Comparison of ENCODE assay signal across 1 cellular context in genomic region chr5:134905246-134905996, GRCh38.
TF ChIP-seq lines count a peak whose summit lies in the region.

No MANE protein-coding gene starts in this region.

TF ChIP-seq in K562, 482 proteins besides CTCF, POLR2A, EP300 and RAD21 (continued from another document and continues in another):
- TF ChIP-seq, protein P1, sequence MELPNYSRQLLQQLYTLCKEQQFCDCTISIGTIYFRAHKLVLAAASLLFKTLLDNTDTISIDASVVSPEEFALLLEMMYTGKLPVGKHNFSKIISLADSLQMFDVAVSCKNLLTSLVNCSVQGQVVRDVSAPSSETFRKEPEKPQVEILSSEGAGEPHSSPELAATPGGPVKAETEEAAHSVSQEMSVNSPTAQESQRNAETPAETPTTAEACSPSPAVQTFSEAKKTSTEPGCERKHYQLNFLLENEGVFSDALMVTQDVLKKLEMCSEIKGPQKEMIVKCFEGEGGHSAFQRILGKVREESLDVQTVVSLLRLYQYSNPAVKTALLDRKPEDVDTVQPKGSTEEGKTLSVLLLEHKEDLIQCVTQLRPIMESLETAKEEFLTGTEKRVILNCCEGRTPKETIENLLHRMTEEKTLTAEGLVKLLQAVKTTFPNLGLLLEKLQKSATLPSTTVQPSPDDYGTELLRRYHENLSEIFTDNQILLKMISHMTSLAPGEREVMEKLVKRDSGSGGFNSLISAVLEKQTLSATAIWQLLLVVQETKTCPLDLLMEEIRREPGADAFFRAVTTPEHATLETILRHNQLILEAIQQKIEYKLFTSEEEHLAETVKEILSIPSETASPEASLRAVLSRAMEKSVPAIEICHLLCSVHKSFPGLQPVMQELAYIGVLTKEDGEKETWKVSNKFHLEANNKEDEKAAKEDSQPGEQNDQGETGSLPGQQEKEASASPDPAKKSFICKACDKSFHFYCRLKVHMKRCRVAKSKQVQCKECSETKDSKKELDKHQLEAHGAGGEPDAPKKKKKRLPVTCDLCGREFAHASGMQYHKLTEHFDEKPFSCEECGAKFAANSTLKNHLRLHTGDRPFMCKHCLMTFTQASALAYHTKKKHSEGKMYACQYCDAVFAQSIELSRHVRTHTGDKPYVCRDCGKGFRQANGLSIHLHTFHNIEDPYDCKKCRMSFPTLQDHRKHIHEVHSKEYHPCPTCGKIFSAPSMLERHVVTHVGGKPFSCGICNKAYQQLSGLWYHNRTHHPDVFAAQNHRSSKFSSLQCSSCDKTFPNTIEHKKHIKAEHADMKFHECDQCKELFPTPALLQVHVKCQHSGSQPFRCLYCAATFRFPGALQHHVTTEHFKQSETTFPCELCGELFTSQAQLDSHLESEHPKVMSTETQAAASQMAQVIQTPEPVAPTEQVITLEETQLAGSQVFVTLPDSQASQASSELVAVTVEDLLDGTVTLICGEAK (IDR thresholded peaks at IDR 0.05) = peak; percentile 69
- TF ChIP-seq, protein P1 (CRISPR knock-in tag; IDR thresholded peaks at IDR 0.05) = no peak
- TF ChIP-seq DPF2 (IDR thresholded peaks at IDR 0.05) (peak; percentile 26; the same call in 1 of the 2 replicates), XRCC3 (IDR thresholded peaks at IDR 0.05) (no peak), NFRKB (IDR thresholded peaks at IDR 0.05; ENCODE audit: low read depth) (peak; percentile 81), PML (IDR thresholded peaks at IDR 0.05; ENCODE audit: low read length) (peak; percentile 44; the same call in 1 of the 2 replicates), BRD9 (IDR thresholded peaks at IDR 0.05; ENCODE audit: low read depth, partially characterized antibody) (peak; percentile 96), BRD4 (IDR thresholded peaks at IDR 0.05) (peak; percentile 87), KDM1A (IDR thresholded peaks at IDR 0.05) (no peak), SMARCA4 (IDR thresholded peaks at IDR 0.05) (peak; percentile 71; the same call in 1 of the 2 replicates), NKRF (IDR thresholded peaks at IDR 0.05; ENCODE audit: borderline replicate concordance) (peak; percentile 61; the same call in 1 of the 2 replicates), POLR2H (tag; IDR thresholded peaks at IDR 0.05; ENCODE audit: low read depth) (peak; percentile 77), HDAC2 (IDR thresholded peaks at IDR 0.05) (0 out of 2 replicates have a peak, but pooled peaks have one; percentile 76), PRPF4 (IDR thresholded peaks at IDR 0.05; ENCODE audit: insufficient read depth, low read depth, low read length, poor library complexity, severe bottlenecking) (peak; percentile 48), SMARCB1 (IDR thresholded peaks at IDR 0.05; ENCODE audit: insufficient read length, low read depth) (no peak), LCOR (CRISPR knock-in tag; IDR thresholded peaks at IDR 0.05) (peak; percentile 87; the same call in 1 of the 2 replicates), RB1 (IDR thresholded peaks at IDR 0.05; ENCODE audit: low read depth) (0 out of 2 replicates have a peak, but pooled peaks have one; percentile 54), TGIF2 (CRISPR knock-in tag; IDR thresholded peaks at IDR 0.05) (peak; percentile 74; the same call in 1 of the 2 replicates), E2F1 (CRISPR knock-in tag; IDR thresholded peaks at IDR 0.05) (0 out of 2 replicates have a peak, but pooled peaks have one; percentile 11), THAP12 (CRISPR knock-in tag; IDR thresholded peaks at IDR 0.05) (peak; percentile 18; the same call in 1 of the 2 replicates), NBN (IDR thresholded peaks at IDR 0.05; ENCODE audit: low read depth) (peak; percentile 76), MTA3 (IDR thresholded peaks at IDR 0.05; ENCODE audit: borderline replicate concordance) (0 out of 2 replicates have a peak, but pooled peaks have one; percentile 15), ARID4B (CRISPR knock-in tag; IDR thresholded peaks at IDR 0.05) (peak; percentile 4; the same call in 1 of the 2 replicates), DACH1 (IDR thresholded peaks at IDR 0.05; ENCODE audit: partially characterized antibody) (peak; percentile 20), EP400 (IDR thresholded peaks at IDR 0.05) (peak; percentile 84), ZNF354B (CRISPR knock-in tag; IDR thresholded peaks at IDR 0.05) (no peak), ZFX (CRISPR knock-in tag; IDR thresholded peaks at IDR 0.05) (peak; percentile 38; the same call in 1 of the 2 replicates)
- TF ChIP-seq, protein P2, sequence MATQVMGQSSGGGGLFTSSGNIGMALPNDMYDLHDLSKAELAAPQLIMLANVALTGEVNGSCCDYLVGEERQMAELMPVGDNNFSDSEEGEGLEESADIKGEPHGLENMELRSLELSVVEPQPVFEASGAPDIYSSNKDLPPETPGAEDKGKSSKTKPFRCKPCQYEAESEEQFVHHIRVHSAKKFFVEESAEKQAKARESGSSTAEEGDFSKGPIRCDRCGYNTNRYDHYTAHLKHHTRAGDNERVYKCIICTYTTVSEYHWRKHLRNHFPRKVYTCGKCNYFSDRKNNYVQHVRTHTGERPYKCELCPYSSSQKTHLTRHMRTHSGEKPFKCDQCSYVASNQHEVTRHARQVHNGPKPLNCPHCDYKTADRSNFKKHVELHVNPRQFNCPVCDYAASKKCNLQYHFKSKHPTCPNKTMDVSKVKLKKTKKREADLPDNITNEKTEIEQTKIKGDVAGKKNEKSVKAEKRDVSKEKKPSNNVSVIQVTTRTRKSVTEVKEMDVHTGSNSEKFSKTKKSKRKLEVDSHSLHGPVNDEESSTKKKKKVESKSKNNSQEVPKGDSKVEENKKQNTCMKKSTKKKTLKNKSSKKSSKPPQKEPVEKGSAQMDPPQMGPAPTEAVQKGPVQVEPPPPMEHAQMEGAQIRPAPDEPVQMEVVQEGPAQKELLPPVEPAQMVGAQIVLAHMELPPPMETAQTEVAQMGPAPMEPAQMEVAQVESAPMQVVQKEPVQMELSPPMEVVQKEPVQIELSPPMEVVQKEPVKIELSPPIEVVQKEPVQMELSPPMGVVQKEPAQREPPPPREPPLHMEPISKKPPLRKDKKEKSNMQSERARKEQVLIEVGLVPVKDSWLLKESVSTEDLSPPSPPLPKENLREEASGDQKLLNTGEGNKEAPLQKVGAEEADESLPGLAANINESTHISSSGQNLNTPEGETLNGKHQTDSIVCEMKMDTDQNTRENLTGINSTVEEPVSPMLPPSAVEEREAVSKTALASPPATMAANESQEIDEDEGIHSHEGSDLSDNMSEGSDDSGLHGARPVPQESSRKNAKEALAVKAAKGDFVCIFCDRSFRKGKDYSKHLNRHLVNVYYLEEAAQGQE (CRISPR knock-in tag; IDR thresholded peaks at IDR 0.05; ENCODE audit: low read depth) = no peak
- TF ChIP-seq, protein P3, sequence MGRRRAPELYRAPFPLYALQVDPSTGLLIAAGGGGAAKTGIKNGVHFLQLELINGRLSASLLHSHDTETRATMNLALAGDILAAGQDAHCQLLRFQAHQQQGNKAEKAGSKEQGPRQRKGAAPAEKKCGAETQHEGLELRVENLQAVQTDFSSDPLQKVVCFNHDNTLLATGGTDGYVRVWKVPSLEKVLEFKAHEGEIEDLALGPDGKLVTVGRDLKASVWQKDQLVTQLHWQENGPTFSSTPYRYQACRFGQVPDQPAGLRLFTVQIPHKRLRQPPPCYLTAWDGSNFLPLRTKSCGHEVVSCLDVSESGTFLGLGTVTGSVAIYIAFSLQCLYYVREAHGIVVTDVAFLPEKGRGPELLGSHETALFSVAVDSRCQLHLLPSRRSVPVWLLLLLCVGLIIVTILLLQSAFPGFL (CRISPR knock-in tag; IDR thresholded peaks at IDR 0.05) = 0 out of 2 replicates have a peak, but pooled peaks have one; percentile 47
